Comparison of ENCODE assay signal across 15 cellular contexts in the genomic region with DNA sequence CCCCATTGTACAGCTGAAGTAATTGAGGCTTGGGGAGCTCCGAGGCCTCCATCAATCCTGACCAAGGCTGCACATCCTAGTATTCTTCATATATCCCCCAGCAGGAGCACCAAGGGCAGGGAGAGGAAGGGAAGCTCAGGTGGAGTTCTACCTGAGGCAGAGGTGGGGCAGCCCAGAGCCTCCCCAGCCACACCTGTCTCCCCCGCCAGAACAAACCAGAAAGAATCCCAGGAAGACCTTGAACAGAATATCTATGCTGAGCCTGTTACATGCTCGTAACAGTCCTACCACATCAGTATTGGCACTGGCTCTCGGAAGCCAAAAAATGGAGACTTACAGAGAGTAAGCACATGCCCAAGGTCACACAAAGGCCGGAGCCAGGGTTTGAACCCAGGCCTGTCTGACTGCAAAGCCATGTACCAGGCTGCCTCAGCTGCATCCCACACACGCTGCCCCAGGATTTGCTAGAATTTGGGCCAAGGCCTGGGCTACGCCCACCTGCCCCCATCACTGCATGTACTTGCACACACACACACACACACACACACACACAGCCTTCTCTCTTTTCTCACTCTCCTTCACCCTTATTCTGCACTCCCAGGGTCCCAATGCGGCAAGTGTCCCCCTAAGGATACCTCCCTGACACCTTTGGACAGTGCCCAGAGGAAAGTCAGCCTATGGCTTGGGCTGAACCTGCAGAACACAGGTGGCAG. TPM values are rescaled to one million over a fixed set of nuclear protein-coding genes. Genes with fewer than 3 reads are reported as not detected.
DNase-seq lines count a peak whose midpoint lies in the region; ATAC-seq and TF ChIP-seq lines count a peak whose summit lies in the region.
"Had no signal": no experiment of that assay in that cellular context is flagged by ENCODE, and none has a peak within 500 bp of the region (broad histone marks: within the 10 kb centered on the region; RNA-seq: fewer than 3 reads in every experiment).

No MANE protein-coding gene starts in this region.

- POLR2A ChIA-PET in PC-9 (lab: Charles Lee; ENCODE audit: unreplicated experiment), result no interaction called here

- H3K4me1 ChIP-seq in PC-9 (replicated peaks; ENCODE audit: insufficient read depth) (peaks cover 72% of the 10 kb centered on the region), esophagus (ENCODE audit: control insufficient read depth in 2 of 2, insufficient read depth in 2 of 2, low read length in 1 of 2) (peaks cover 2 to 31% of the 10 kb centered on the region in 2 donors), hepatocyte (ENCODE audit: insufficient read depth) (peaks cover 23% of the 10 kb centered on the region)

- H3K9me3 Mint-ChIP-seq in activated T-cell treated with anti-CD3 and anti-CD28 coated beads, Interleukin-2, amount 50 U/mL, for 24 hours, result no peaks in the 10 kb centered on the region
- no peaks in the 10 kb centered on the region for H3K9me3 Mint-ChIP-seq in stimulated activated effector memory CD8-positive, alpha-beta T cell treated with anti-CD3 and anti-CD28 coated beads, Interleukin-12 subunit alpha, Interleukin-12 subunit beta, amount 100 ng/mL, for 72 hours

- H3K36me3 ChIP-seq in PC-9 (ENCODE audit: low read depth), result no peaks in the 10 kb centered on the region
- H3K36me3 ChIP-seq in esophagus (ENCODE audit: control insufficient read depth in 2 of 2, insufficient read depth in 2 of 2, low read length in 1 of 2), result peaks cover 0 to 5% of the 10 kb centered on the region in 2 donors
- H3K36me3 ChIP-seq in hepatocyte (replicated peaks; ENCODE audit: insufficient read depth, low read depth), result no peaks in the 10 kb centered on the region
- H3K36me3 ChIP-seq: prostate gland had no signal

- H3K27ac ChIP-seq in PC-9, result no peak overlapping the region
- peak overlapping the region; percentile 24 to 91 for H3K27ac ChIP-seq in esophagus (ENCODE audit: low read depth in 2 of 2, low read length in 1 of 2)
- H3K27ac ChIP-seq in hepatocyte, result no peak overlapping the region
- H3K27ac ChIP-seq: prostate gland had no signal

- 78 to 82% methylated on average over 8 of the region's 8 CpGs for WGBS in esophagus, 2 donors
- 96% methylated on average over 8 of the region's 8 CpGs for WGBS in hepatocyte (ENCODE audit: low lambda C conversion rate, missing lambda C conversion rate)

- DNase-seq in activated T-cell treated with anti-CD3 and anti-CD28 coated beads, Interleukin-2, amount 50 U/mL, for 24 hours, result no peak
- no peak for DNase-seq in activated T-cell treated with anti-CD3 and anti-CD28 coated beads, Interleukin-2, amount 50 U/mL, for 1 hour
- no peak for DNase-seq in PC-9
- no peak for DNase-seq in stimulated activated effector memory CD8-positive, alpha-beta T cell treated with anti-CD3 and anti-CD28 coated beads, Interleukin-12 subunit alpha, Interleukin-12 subunit beta, amount 100 ng/mL, for 72 hours (ENCODE audit: low spot score in 2 of 2)
- no peak for DNase-seq in stimulated activated CD8-positive, alpha-beta memory T cell treated with anti-CD3 and anti-CD28 coated beads, Interleukin-4, amount 100 ng/mL, for 48 hours
- DNase-seq in hepatocyte (ENCODE audit: low spot score), result no peak
- DNase-seq in H4 (ENCODE audit: low spot score), result no peak
- DNase-seq: activated CD8-positive, alpha-beta memory T cell treated with anti-CD3 and anti-CD28 coated beads for 24 hours; amniotic stem cell; dermis blood vessel endothelial cell; mesenchymal stem cell; NCI-H1417 treated with DMSO at 0.1 percent for 48 hours; T1000 had no signal

- H3K79me2 ChIP-seq in PC-9 (ENCODE audit: low read depth), result peaks cover 34% of the 10 kb centered on the region; the same call in 1 of the 2 replicates
- no peaks in the 10 kb centered on the region for H3K79me2 ChIP-seq in hepatocyte

- no peaks in the 10 kb centered on the region for H3K9me3 ChIP-seq in PC-9 (ENCODE audit: insufficient read depth, low read depth)
- no peaks in the 10 kb centered on the region for H3K9me3 ChIP-seq in esophagus (ENCODE audit: control insufficient read depth in 2 of 2, insufficient read depth in 1 of 2, low read depth in 1 of 2, low read length in 1 of 2)
- H3K9me3 ChIP-seq in hepatocyte (ENCODE audit: low read depth), result no peaks in the 10 kb centered on the region
- H3K9me3 ChIP-seq: prostate gland had no signal

- H3K4me1 Mint-ChIP-seq in activated T-cell treated with anti-CD3 and anti-CD28 coated beads, Interleukin-2, amount 50 U/mL, for 24 hours (ENCODE audit: low read depth), result peaks cover 73% of the 10 kb centered on the region
- H3K4me1 Mint-ChIP-seq in stimulated activated effector memory CD8-positive, alpha-beta T cell treated with anti-CD3 and anti-CD28 coated beads, Interleukin-12 subunit alpha, Interleukin-12 subunit beta, amount 100 ng/mL, for 72 hours, result peaks cover 91% of the 10 kb centered on the region

- no peaks in the 10 kb centered on the region for H3K27me3 ChIP-seq in PC-9 (ENCODE audit: insufficient read depth, low read depth)
- H3K27me3 ChIP-seq in esophagus (ENCODE audit: control insufficient read depth in 1 of 2, insufficient read depth in 2 of 2, low read length in 2 of 2), result no peaks in the 10 kb centered on the region
- H3K27me3 ChIP-seq in hepatocyte, result no peaks in the 10 kb centered on the region

- H3K4me3 ChIP-seq in PC-9 (no peak overlapping the region), esophagus (ENCODE audit: low read depth in 1 of 2, low read length in 2 of 2) (no peak overlapping the region), hepatocyte (no peak overlapping the region)
- H3K4me3 ChIP-seq: prostate gland had no signal

- H3K9me2 ChIP-seq in PC-9 (ENCODE audit: insufficient read depth) (no peaks in the 10 kb centered on the region), hepatocyte (replicated peaks; ENCODE audit: insufficient read depth) (no peaks in the 10 kb centered on the region)

- ATAC-seq in stimulated activated effector memory CD8-positive, alpha-beta T cell treated with anti-CD3 and anti-CD28 coated beads, Interleukin-12 subunit alpha, Interleukin-12 subunit beta, amount 100 ng/mL, for 72 hours, result no peak

- no peak for TF ChIP-seq CTCF in PC-9 (conservative IDR thresholded peaks at IDR 0.05)
- no peak for TF ChIP-seq CTCF in hepatocyte (IDR thresholded peaks at IDR 0.05; ENCODE audit: poor library complexity)

- peak overlapping the region; percentile 14 for H3K27ac Mint-ChIP-seq in activated T-cell treated with anti-CD3 and anti-CD28 coated beads, Interleukin-2, amount 50 U/mL, for 24 hours
- peak overlapping the region; percentile 95 for H3K27ac Mint-ChIP-seq in stimulated activated effector memory CD8-positive, alpha-beta T cell treated with anti-CD3 and anti-CD28 coated beads, Interleukin-12 subunit alpha, Interleukin-12 subunit beta, amount 100 ng/mL, for 72 hours

- BruUV-seq in PC-9 (replicated peaks; lab: Mats Ljungman, UMichigan), result no TSS peak

- 0 out of 2 replicates have a peak overlapping the region, but pooled peaks have one; percentile 55 for H3K4me2 ChIP-seq in PC-9
- H3K4me2 ChIP-seq in hepatocyte, result no peak overlapping the region

- intact Hi-C loops in PC-9 (cut with micrococcal nuclease; ENCODE audit: unreplicated experiment), result loop anchor here (5.0 kb wide), 1 partner anchor 44 kb away; the partner anchor contains the start of gene ASAP3

- CTCF ChIA-PET in PC-9 (lab: Charles Lee), result no interaction called here

- no peaks in the 10 kb centered on the region; the same call in 1 of the 2 replicates for H4K20me1 ChIP-seq in PC-9 (ENCODE audit: insufficient read depth)
- no peaks in the 10 kb centered on the region for H4K20me1 ChIP-seq in hepatocyte (ENCODE audit: insufficient read depth, poor library complexity, severe bottlenecking)

- peaks cover 68% of the 10 kb centered on the region for H3K36me3 Mint-ChIP-seq in activated T-cell treated with anti-CD3 and anti-CD28 coated beads, Interleukin-2, amount 50 U/mL, for 24 hours (ENCODE audit: low read depth)
- H3K36me3 Mint-ChIP-seq in stimulated activated effector memory CD8-positive, alpha-beta T cell treated with anti-CD3 and anti-CD28 coated beads, Interleukin-12 subunit alpha, Interleukin-12 subunit beta, amount 100 ng/mL, for 72 hours, result peaks cover 57% of the 10 kb centered on the region

- peak overlapping the region; percentile 0 for H3K4me3 Mint-ChIP-seq in activated T-cell treated with anti-CD3 and anti-CD28 coated beads, Interleukin-2, amount 50 U/mL, for 24 hours
- H3K4me3 Mint-ChIP-seq in stimulated activated effector memory CD8-positive, alpha-beta T cell treated with anti-CD3 and anti-CD28 coated beads, Interleukin-12 subunit alpha, Interleukin-12 subunit beta, amount 100 ng/mL, for 72 hours, result peak overlapping the region; percentile 58

- peaks cover 47% of the 10 kb centered on the region; the same call in 1 of the 2 replicates for H3F3A ChIP-seq in PC-9 (ENCODE audit: insufficient read depth, low read depth)

- H2AFZ ChIP-seq in PC-9 (no peak overlapping the region), hepatocyte (no peak overlapping the region)

- H3K27me3 Mint-ChIP-seq in activated T-cell treated with anti-CD3 and anti-CD28 coated beads, Interleukin-2, amount 50 U/mL, for 24 hours, result no peaks in the 10 kb centered on the region

RNA-seq across cellular contexts. Expression of gene E2F2, which starts 4.5 kb away (rescaled TPM):
- 7.6 and 9.0 TPM in 2 replicates for total RNA-seq in PC-9 (2021)
- 1 to 10 TPM; 5.4 to 7.4 TPM for polyA plus RNA-seq in esophagus
- total RNA-seq in hepatocyte, result 0.76 and 1.2 TPM in 2 replicates
- polyA plus RNA-seq in hepatocyte, result 0.21 and 0.85 TPM in 2 replicates
- total RNA-seq in H4 (2014; rRNA removed; shearing (Covaris generic)), result 4.4 and 5.2 TPM in 2 replicates

RNA-seq across cellular contexts. Expression of gene ID3, which starts 32.8 kb away (rescaled TPM):
- total RNA-seq in PC-9 (2021) (10.4 and 24.7 TPM in 2 replicates), hepatocyte (155 and 186 TPM in 2 replicates)
- polyA plus RNA-seq in esophagus (10 to 100 TPM; 24.4 to 44.2 TPM), hepatocyte (314 and 336 TPM in 2 replicates)
- 543 and 586 TPM in 2 replicates for total RNA-seq in H4 (2014; rRNA removed; shearing (Covaris generic))

RNA-seq across cellular contexts. Expression of gene ASAP3, which starts 42.5 kb away (rescaled TPM):
- 17.6 and 24.1 TPM in 2 replicates for total RNA-seq in PC-9 (2021)
- polyA plus RNA-seq in esophagus, result 10 to 100 TPM; 32.0 to 32.8 TPM
- 34.2 and 45.1 TPM in 2 replicates for total RNA-seq in hepatocyte
- polyA plus RNA-seq in hepatocyte, result 28.8 and 35.1 TPM in 2 replicates
- 18.4 and 36.3 TPM in 2 replicates for total RNA-seq in H4 (2014; rRNA removed; shearing (Covaris generic))

Comparison
In these comparisons a context has a peak if more than half of its experiments do, and no peak if none do; other contexts are left out.
1. H3K27ac ChIP-seq: peak in esophagus (2 of 2); none in PC-9 (single experiment) and hepatocyte (single experiment).